20 cellular contexts compared by ENCODE assay signal in genomic region chrX:129629837-129630236, GRCh38. TPM values are rescaled to one million over a fixed set of nuclear protein-coding genes. Genes with fewer than 3 reads are reported as not detected.
DNase-seq lines count a peak whose midpoint lies in the region; ATAC-seq and TF ChIP-seq lines count a peak whose summit lies in the region.
"Had no signal": no experiment of that assay in that cellular context is flagged by ENCODE, and none has a peak within 500 bp of the region (broad histone marks: within the 10 kb centered on the region; RNA-seq: fewer than 3 reads in every experiment).

No MANE protein-coding gene starts in this region.

- H3K36me3 ChIP-seq in left ventricle myocardium inferior, result no peaks in the 10 kb centered on the region

- no peak for TF ChIP-seq CTCF in left ventricle myocardium inferior (IDR thresholded peaks at IDR 0.05; ENCODE audit: borderline replicate concordance)

- no peak for DNase-seq in Right ventricle myocardium inferior (ENCODE audit: missing footprints)
- no peak for DNase-seq in cardiac septum (ENCODE audit: low spot score)
- no peak for DNase-seq in left ventricle myocardium inferior
- peak in 33 of 56 donors; percentile 1 to 63 (median 22) for DNase-seq in nucleus accumbens (lab: John Stamatoyannopoulos, UW)
- no peak for DNase-seq in T-helper 1 cell
- DNase-seq in NCI-H774 (lab: John Stamatoyannopoulos, UW), result no peak
- DNase-seq in NCI-H345 treated with DMSO at 0.1 percent for 48 hours (lab: John Stamatoyannopoulos, UW; ENCODE audit: unreplicated experiment), result no peak
- DNase-seq: AML-193, DMS79, H7, HFFc6, NCI-H1417 treated with DMSO at 0.1 percent for 48 hours, NCI-H1930, NCI-H2171, NCI-H446 treated with DMSO at 0.1 percent for 48 hours, NCI-H69 had no signal

- peak; percentile 72 for ATAC-seq in Right ventricle myocardium inferior
- ATAC-seq in GM21367 (IDR thresholded peaks at IDR 0.05; ENCODE audit: unreplicated experiment), result no peak
- ATAC-seq: Panc1 had no signal

- intact Hi-C loops in Right ventricle myocardium inferior (cut with DNase I), result no loop called here
- intact Hi-C loops in cardiac septum (cut with DNase I), result no loop called here
- intact Hi-C loops in left ventricle myocardium inferior (cut with micrococcal nuclease), result no loop called here

- H3K4me3 ChIP-seq in left ventricle myocardium inferior, result no peak overlapping the region

- no peaks in the 10 kb centered on the region for H3K27me3 ChIP-seq in left ventricle myocardium inferior (ENCODE audit: low read depth)

- peaks cover 8% of the 10 kb centered on the region for H3K4me1 ChIP-seq in left ventricle myocardium inferior

- H3K27ac ChIP-seq in left ventricle myocardium inferior (replicated peaks), result peak overlapping the region; percentile 51
- H3K27ac ChIP-seq: 22Rv1, HL-60 had no signal

- no peaks in the 10 kb centered on the region for H3K9me3 ChIP-seq in left ventricle myocardium inferior (replicated peaks)

RNA-seq across cellular contexts. Expression of gene APLN, which starts 24.9 kb away (rescaled TPM):
- total RNA-seq in Right ventricle myocardium inferior (16.8 TPM), cardiac septum (6.2 TPM), left ventricle myocardium inferior (15.9 TPM)

Comparison
In these comparisons a context has a peak if more than half of its experiments do, and no peak if none do; other contexts are left out.
1. DNase-seq: peak in nucleus accumbens (33 of 56); none in Right ventricle myocardium inferior (single experiment), cardiac septum (single experiment), left ventricle myocardium inferior (single experiment), T-helper 1 cell (0 of 5), NCI-H774 (single experiment) and NCI-H345 treated with DMSO at 0.1 percent for 48 hours (single experiment).